ENCODE assay signal across 4 cellular contexts in the genomic region with DNA sequence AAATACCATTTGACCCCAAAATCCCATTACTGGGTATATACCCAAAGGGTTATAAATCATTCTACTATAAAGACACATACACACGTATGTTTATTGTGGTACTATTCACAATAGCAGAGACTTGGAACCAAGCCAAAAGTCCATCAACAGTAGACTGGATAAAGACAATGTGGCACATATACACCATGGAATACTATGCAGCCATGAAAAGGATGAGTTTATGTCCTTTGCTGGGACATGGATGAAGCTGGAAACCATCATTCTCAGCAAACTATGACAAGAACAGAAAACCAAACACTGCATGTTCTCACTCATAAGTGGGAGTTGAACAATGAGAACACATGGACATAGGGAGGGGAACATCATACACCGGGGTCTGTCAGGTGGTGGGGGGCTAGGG. TPM values are rescaled to one million over a fixed set of nuclear protein-coding genes. Genes with fewer than 3 reads are reported as not detected.
"Had no signal": no experiment of that assay in that cellular context is flagged by ENCODE, and none has a peak within 500 bp of the region (broad histone marks: within the 10 kb centered on the region; RNA-seq: fewer than 3 reads in every experiment).

No MANE protein-coding gene starts in this region.

RNA-seq across cellular contexts. Expression of a gene that starts 49.6 kb away (rescaled TPM):
- total RNA-seq: HepG2, HT1080, IMR-90 had no signal
- polyA plus RNA-seq: HepG2, IgD-negative memory B cell, IMR-90 had no signal
